8 cellular contexts compared by ENCODE assay signal in the genomic region with DNA sequence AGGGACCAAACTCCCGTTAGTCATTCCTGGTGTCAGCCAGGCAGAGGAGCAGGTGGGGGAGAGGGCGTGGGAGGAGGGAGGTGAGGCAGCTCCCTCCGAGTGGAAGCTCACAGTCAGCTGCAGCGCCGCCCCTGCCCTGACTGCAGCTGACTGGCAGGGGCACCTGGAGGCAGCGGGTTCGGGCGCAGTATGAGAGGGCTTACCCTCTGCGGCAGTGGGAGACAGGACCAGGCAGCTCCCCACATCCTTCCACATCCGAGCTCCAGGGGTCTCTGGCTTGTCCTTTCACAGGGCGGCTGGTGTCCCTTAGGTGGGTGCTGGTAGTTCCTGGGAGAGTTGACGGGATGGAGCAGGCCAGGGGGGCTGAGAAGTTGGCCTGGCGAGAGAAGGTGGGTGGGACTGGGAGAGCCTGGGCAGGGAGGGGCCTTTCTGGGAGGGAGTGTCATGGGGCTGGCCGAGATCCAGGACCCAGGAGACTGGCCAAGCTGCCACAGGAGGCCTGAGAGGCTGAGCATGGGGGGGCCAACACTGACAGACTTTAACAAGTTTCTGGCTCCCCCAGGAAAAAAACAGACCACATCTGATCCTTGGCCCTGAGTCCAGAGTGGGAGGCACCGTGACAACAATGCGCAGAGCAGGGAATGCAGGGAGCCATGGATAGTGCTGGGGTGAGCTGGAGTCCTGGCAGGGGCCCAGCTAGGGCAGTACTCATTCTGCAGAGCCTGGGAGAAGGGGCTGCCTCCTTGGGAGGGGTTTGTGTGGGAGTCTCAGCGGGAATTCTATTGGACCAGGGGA. TPM values are rescaled to one million over a fixed set of nuclear protein-coding genes. Genes with fewer than 3 reads are reported as not detected.
DNase-seq lines count a peak whose midpoint lies in the region; ATAC-seq lines count a peak whose summit lies in the region.

No MANE protein-coding gene starts in this region.

- peaks cover 0 to 3% of the 10 kb centered on the region in 2 experiments for H3K36me3 ChIP-seq in mesenchymal stem cell (ENCODE audit: control insufficient read depth in 1 of 2, insufficient read depth in 2 of 2, low read depth in 1 of 2, low read length in 2 of 2)

- intact Hi-C loops in cardiac septum (cut with DNase I): loop anchor here (5.0 kb wide), 1 partner anchor 35 kb away; no protein-coding TSS in a partner anchor

- H3K9me3 ChIP-seq in mesenchymal stem cell (ENCODE audit: control insufficient read depth, low read length): no peaks in the 10 kb centered on the region

- DNase-seq in HUDEP-2 (lab: John Stamatoyannopoulos, UW; ENCODE audit: unreplicated experiment in 76 of 76): peak in 68 of 76 experiments; percentile 9 to 82 (median 62)
- DNase-seq in activated CD8-positive, alpha-beta memory T cell treated with anti-CD3 and anti-CD28 coated beads, Interleukin-2, amount 50 U/mL, for 48 hours: peak; percentile 73
- peak; percentile 90 for DNase-seq in cardiac septum (ENCODE audit: low spot score)
- DNase-seq in NK-92 treated with Interleukin-12 subunit alpha and Interleukin-12 subunit beta, amount 100 ng/mL, for 24 hours (lab: John Stamatoyannopoulos, UW): no peak
- no peak for DNase-seq in mesenchymal stem cell
- DNase-seq in activated CD4-positive, CD25-positive, alpha-beta regulatory T cell (lab: John Stamatoyannopoulos, UW): no peak

- no peak overlapping the region for H4K8ac ChIP-seq in mesenchymal stem cell (ENCODE audit: low read length)

- no peak overlapping the region for H2BK5ac ChIP-seq in mesenchymal stem cell (ENCODE audit: low read depth, low read length, poor library complexity, severe bottlenecking)

- H2AK5ac ChIP-seq in mesenchymal stem cell (ENCODE audit: low read length, severe bottlenecking): no peak overlapping the region

- no peaks in the 10 kb centered on the region for H3K27me3 ChIP-seq in mesenchymal stem cell (ENCODE audit: control insufficient read depth in 1 of 2, insufficient read depth in 1 of 2, low read length in 2 of 2)

- ATAC-seq in HG02970 (IDR thresholded peaks at IDR 0.05; ENCODE audit: low FRiP score, unreplicated experiment): no peak

- H3K4me1 ChIP-seq in mesenchymal stem cell (ENCODE audit: control insufficient read depth, insufficient read depth, low read depth, low read length): peaks cover 44% of the 10 kb centered on the region

- no peak overlapping the region for H3K18ac ChIP-seq in mesenchymal stem cell (ENCODE audit: low read depth in 1 of 2, low read length in 2 of 2)

- no peak overlapping the region for H3K9ac ChIP-seq in mesenchymal stem cell (ENCODE audit: low read length)

- no peak overlapping the region for H2AFZ ChIP-seq in mesenchymal stem cell (ENCODE audit: low read depth, low read length)

- H3K27ac ChIP-seq in skin epidermis: peak overlapping the region in 11 of 21 experiments; percentile 2 to 86 (median 72)
- no peak overlapping the region for H3K27ac ChIP-seq in mesenchymal stem cell (ENCODE audit: low read length, poor library complexity, severe bottlenecking)

- no peak overlapping the region for H4K91ac ChIP-seq in mesenchymal stem cell (ENCODE audit: low read length)

- H3K4me2 ChIP-seq in mesenchymal stem cell (ENCODE audit: low read length, poor library complexity, severe bottlenecking): no peak overlapping the region

- H2BK120ac ChIP-seq in mesenchymal stem cell (ENCODE audit: low read depth, low read length): no peak overlapping the region

- no peak overlapping the region for H3K14ac ChIP-seq in mesenchymal stem cell (ENCODE audit: low read length in 2 of 2)

- no peak overlapping the region for H2BK15ac ChIP-seq in mesenchymal stem cell (ENCODE audit: low read depth, poor library complexity, severe bottlenecking)

- no peak overlapping the region for H3K4me3 ChIP-seq in skin epidermis
- H3K4me3 ChIP-seq in mesenchymal stem cell (ENCODE audit: insufficient read depth in 1 of 2, low read depth in 1 of 2, low read length in 2 of 2): no peak overlapping the region

- H3K4ac ChIP-seq in mesenchymal stem cell (ENCODE audit: low read depth in 1 of 2, low read length in 2 of 2): no peak overlapping the region

- H3K23ac ChIP-seq in mesenchymal stem cell (ENCODE audit: low read length in 2 of 2): no peak overlapping the region

- 94% methylated on average over 12 of the region's 17 CpGs for WGBS in mesenchymal stem cell

- H3K79me1 ChIP-seq in mesenchymal stem cell (replicated peaks; ENCODE audit: low read length, poor library complexity, severe bottlenecking): no peaks in the 10 kb centered on the region

- H2BK12ac ChIP-seq in mesenchymal stem cell (ENCODE audit: low read length in 2 of 2): no peak overlapping the region

RNA-seq across cellular contexts. Expression of gene ADORA2A, which starts 4.9 kb away (rescaled TPM):
- 5.3 TPM for total RNA-seq in cardiac septum
- 1.0 TPM for polyA plus RNA-seq in mesenchymal stem cell (2013, experiment 1 of 2)
- 1.1 TPM for polyA plus RNA-seq in mesenchymal stem cell (2013, experiment 2 of 2)

Comparison
In these comparisons a context has a peak if more than half of its experiments do, and no peak if none do; other contexts are left out.
1. DNase-seq: peak in HUDEP-2 (68 of 76), activated CD8-positive, alpha-beta memory T cell treated with anti-CD3 and anti-CD28 coated beads, Interleukin-2, amount 50 U/mL, for 48 hours (single experiment) and cardiac septum (single experiment); none in NK-92 treated with Interleukin-12 subunit alpha and Interleukin-12 subunit beta, amount 100 ng/mL, for 24 hours (single experiment), mesenchymal stem cell (single experiment) and activated CD4-positive, CD25-positive, alpha-beta regulatory T cell (0 of 4).